Comparison of ENCODE assay signal across 8 cellular contexts in genomic region chr3:127915115-127915936, GRCh38. TPM values are rescaled to one million over a fixed set of nuclear protein-coding genes. Genes with fewer than 3 reads are reported as not detected.
DNase-seq lines count a peak whose midpoint lies in the region; ATAC-seq and TF ChIP-seq lines count a peak whose summit lies in the region.

KBTBD12 (plus strand) TSS chr3:127915232; CDS start chr3:127923062, 7,830 bp downstream.

- H3K36me3 ChIP-seq in heart left ventricle = no peaks in the 10 kb centered on the region
- H3K36me3 ChIP-seq in A673 (ENCODE audit: insufficient read depth, low read length, poor library complexity, severe bottlenecking) = no peaks in the 10 kb centered on the region

- peak within 1 kb of the TSS; percentile 57 to 91 (median 82) for H3K27ac ChIP-seq in heart left ventricle
- no peak within 1 kb of the TSS for H3K27ac ChIP-seq in A673 (ENCODE audit: low read depth, low read length, poor library complexity, severe bottlenecking)

- H3K4me3 ChIP-seq in WI38 (ENCODE audit: low read depth, low read length) (0 out of 2 replicates have a peak within 1 kb of the TSS, but pooled peaks have one; percentile 10), heart left ventricle (peak within 1 kb of the TSS; percentile 34 to 69 (median 54)), A673 (ENCODE audit: low read depth, low read length, poor library complexity, severe bottlenecking) (no peak within 1 kb of the TSS)

- no TSS peak for BruUV-seq in A673 (replicated peaks; lab: Mats Ljungman, UMichigan)

- WGBS in heart left ventricle, 4 donors = 9 to 23% (median 11%) methylated on average over 35 to 69 of the region's 69 CpGs

- TF ChIP-seq CTCF in WI38 (IDR thresholded peaks at IDR 0.05; ENCODE audit: low read depth, low read length) (no peak), heart left ventricle (IDR thresholded peaks at IDR 0.05) (peak in 2 of 12 donors; percentile 24 to 28), A673 (conservative IDR thresholded peaks at IDR 0.05; ENCODE audit: low read depth, low read length) (no peak)

- peaks cover 0 to 39% (median 19%) of the 10 kb centered on the region in 12 donors for H3K4me1 ChIP-seq in heart left ventricle
- no peaks in the 10 kb centered on the region for H3K4me1 ChIP-seq in A673 (ENCODE audit: insufficient read depth, low read length, poor library complexity, severe bottlenecking)

- H3K27me3 ChIP-seq in heart left ventricle (peaks cover 0 to 19% (median 0%) of the 10 kb centered on the region in 9 donors), A673 (replicated peaks; ENCODE audit: insufficient read depth, low read depth, low read length, poor library complexity) (peaks cover 69% of the 10 kb centered on the region)

- POLR2A ChIA-PET in A673 (lab: Charles Lee; ENCODE audit: low non-redundant PET) = no interaction called here

- TF ChIP-seq POLR2A in heart left ventricle (IDR thresholded peaks at IDR 0.05) = peak; percentile 12 to 46

- CTCF ChIA-PET in A673 (lab: Charles Lee) = no interaction called here

- intact Hi-C loops in heart left ventricle (cut with DNase I) = loop anchor here in 4 of 10 donors (5.0 to 10.0 kb wide), 3 partner anchors 37 to 141 kb away; no protein-coding TSS in a partner anchor
- intact Hi-C loops in posterior vena cava (cut with DNase I) = no loop called here
- intact Hi-C loops in A673 (cut with micrococcal nuclease; ENCODE audit: unreplicated experiment) = no loop called here

- H3K9me3 ChIP-seq in heart left ventricle (peaks cover 0 to 4% (median 0%) of the 10 kb centered on the region in 12 donors), A673 (ENCODE audit: low read depth, low read length, poor library complexity, severe bottlenecking) (no peaks in the 10 kb centered on the region)

- ATAC-seq in heart left ventricle = peak; percentile 82 to 95 (median 95)
- no peak for ATAC-seq in GM21786 (IDR thresholded peaks at IDR 0.05; ENCODE audit: unreplicated experiment)

- peak; percentile 86 for DNase-seq in DMS53 (lab: John Stamatoyannopoulos, UW)
- peak; percentile 70 to 84 (median 77) for DNase-seq in heart left ventricle
- peak; percentile 86 for DNase-seq in posterior vena cava (ENCODE audit: low spot score)
- DNase-seq in NCI-H1436 treated with DMSO at 0.1 percent for 48 hours (lab: John Stamatoyannopoulos, UW) = no peak
- DNase-seq in DMS114 treated with DMSO at 0.1 percent for 48 hours (lab: John Stamatoyannopoulos, UW; ENCODE audit: unreplicated experiment) = no peak
- no peak for DNase-seq in A673 (ENCODE audit: low spot score)

RNA-seq across cellular contexts. Expression of gene KBTBD12, which starts in this region (rescaled TPM):
- total RNA-seq in heart left ventricle (10 to 100 TPM; 24.3 to 47.1 (median 31.9) TPM), posterior vena cava (1 to 10 TPM; 2.1 to 3.0 TPM), A673 (2021) (not detected in 2 replicates)
- 10 to 100 TPM; 13.2 to 13.7 TPM for polyA plus RNA-seq in heart left ventricle

Comparison
In these comparisons a context has a peak if more than half of its experiments do, and no peak if none do; other contexts are left out.
1. RNA of gene KBTBD12 (total RNA-seq): 24.3 to 47.1 TPM in heart left ventricle; 2.1 to 3.0 TPM in posterior vena cava and not detected in A673; every median in the first group is over 4 times any median in the second.
2. DNase-seq: peak in DMS53 (single experiment), heart left ventricle (5 of 5) and posterior vena cava (single experiment); none in NCI-H1436 treated with DMSO at 0.1 percent for 48 hours (single experiment), DMS114 treated with DMSO at 0.1 percent for 48 hours (single experiment) and A673 (single experiment).